Comparison of ENCODE assay signal across 15 cellular contexts in genomic region chrX:49075347-49075746, GRCh38.
"Had no signal": no experiment of that assay in that cellular context is flagged by ENCODE, and none has a peak within 500 bp of the region (broad histone marks: within the 10 kb centered on the region; RNA-seq: fewer than 3 reads in every experiment).

No MANE protein-coding gene starts in this region.

- H3K27ac Mint-ChIP-seq: WTC11 had no signal

- H3K36me3 ChIP-seq: breast epithelium, vagina had no signal

- H3K4me3 Mint-ChIP-seq: WTC11 had no signal

- H3K4me3 ChIP-seq: breast epithelium, esophagus muscularis mucosa, lower lobe of right lung, right atrium auricular region, tibial artery, vagina had no signal

- H3K9me3 ChIP-seq: breast epithelium, esophagus muscularis mucosa, lower lobe of right lung, neutrophil, right atrium auricular region, tibial artery, vagina had no signal

- H3K27me3 ChIP-seq: esophagus muscularis mucosa, neutrophil, right atrium auricular region, tibial artery, vagina had no signal

- H3K36me3 Mint-ChIP-seq: WTC11 had no signal

- ATAC-seq: activated naive CD4-positive, alpha-beta T cell treated with anti-CD3 and anti-CD28 coated beads, Interleukin-2, amount 50 U/mL, for 72 hours; lower lobe of right lung; naive thymus-derived CD4-positive, alpha-beta T cell; WTC11 had no signal

- H3K9me3 Mint-ChIP-seq: activated naive CD4-positive, alpha-beta T cell treated with anti-CD3 and anti-CD28 coated beads, Interleukin-2, amount 50 U/mL, for 72 hours; WTC11 had no signal

- H3K4me1 ChIP-seq: breast epithelium had no signal

- H3K27ac ChIP-seq: lower lobe of right lung, right atrium auricular region had no signal

- DNase-seq: activated CD4-positive, alpha-beta T cell treated with anti-CD3 and anti-CD28 coated beads for 48 hours; activated CD8-positive, alpha-beta memory T cell treated with anti-CD3 and anti-CD28 coated beads for 24 hours; amygdala; lower lobe of right lung; naive thymus-derived CD4-positive, alpha-beta T cell; small intestine; T1000; tibial artery had no signal

- H3K27me3 Mint-ChIP-seq: naive thymus-derived CD4-positive, alpha-beta T cell had no signal
